In genomic region chr17:56602292-56603130, GRCh38 we compare ENCODE assay signal across 16 cellular contexts. TPM values are rescaled to one million over a fixed set of nuclear protein-coding genes. Genes with fewer than 3 reads are reported as not detected.
DNase-seq lines count a peak whose midpoint lies in the region; ATAC-seq and TF ChIP-seq lines count a peak whose summit lies in the region.
"Had no signal": no experiment of that assay in that cellular context is flagged by ENCODE, and none has a peak within 500 bp of the region (broad histone marks: within the 10 kb centered on the region; RNA-seq: fewer than 3 reads in every experiment).

No MANE protein-coding gene starts in this region.

- H3K36me3 ChIP-seq in adrenal gland (replicated peaks in 1 of 2): no peaks in the 10 kb centered on the region
- H3K36me3 ChIP-seq: vagina had no signal

- peak; percentile 40 for ATAC-seq in activated CD4-positive, alpha-beta T cell treated with anti-CD3 and anti-CD28 coated beads for 36 hours
- peak; percentile 44 to 64 for ATAC-seq in activated T-cell treated with anti-CD3 and anti-CD28 coated beads, Interleukin-2, amount 50 U/mL, for 72 hours (replicated peaks in 1 of 2)
- ATAC-seq: A549, HCT116 had no signal

- peak overlapping the region; percentile 26 for H3K27ac Mint-ChIP-seq in activated CD4-positive, alpha-beta T cell treated with anti-CD3 and anti-CD28 coated beads for 36 hours
- H3K27ac Mint-ChIP-seq in activated T-cell treated with anti-CD3 and anti-CD28 coated beads, Interleukin-2, amount 50 U/mL, for 72 hours: no peak overlapping the region
- H3K27ac Mint-ChIP-seq in type B pancreatic cell: no peak overlapping the region

- intact Hi-C loops in activated CD4-positive, alpha-beta T cell treated with anti-CD3 and anti-CD28 coated beads for 36 hours (cut with DNase I, micrococcal nuclease): no loop called here
- intact Hi-C loops in adrenal gland (cut with DNase I): no loop called here

- POLR2A ChIA-PET in activated CD4-positive, alpha-beta T cell treated with anti-CD3 and anti-CD28 coated beads for 36 hours (lab: Charles Lee): interaction anchor here (0.7 kb wide), 1 partner anchor 108 kb away, joined by 3 read pairs; no protein-coding TSS in a partner anchor

- H3K27ac ChIP-seq in adrenal gland: no peak overlapping the region
- H3K27ac ChIP-seq: A549, RWPE1, vagina had no signal

- 78 to 82% (median 80%) methylated on average over 8 of the region's 8 CpGs for WGBS in adrenal gland, 4 donors

- H3K4me1 Mint-ChIP-seq in activated CD4-positive, alpha-beta T cell treated with anti-CD3 and anti-CD28 coated beads for 36 hours: peaks cover 65% of the 10 kb centered on the region
- H3K4me1 Mint-ChIP-seq in activated T-cell treated with anti-CD3 and anti-CD28 coated beads, Interleukin-2, amount 50 U/mL, for 72 hours (ENCODE audit: low read depth): peaks cover 70% of the 10 kb centered on the region
- peaks cover 11% of the 10 kb centered on the region for H3K4me1 Mint-ChIP-seq in type B pancreatic cell (ENCODE audit: unreplicated experiment)

- TF ChIP-seq POLR2A in NB4 (IDR thresholded peaks at IDR 0.05; ENCODE audit: extremely low read depth, insufficient read length) (no peak), adrenal gland (IDR thresholded peaks at IDR 0.05) (no peak)

- H3K4me3 ChIP-seq in NB4 (ENCODE audit: low read depth, low read length) (peak overlapping the region; percentile 25), adrenal gland (no peak overlapping the region)
- H3K4me3 ChIP-seq: A549, vagina had no signal

- H3K27me3 ChIP-seq in adrenal gland: peaks cover 37% of the 10 kb centered on the region
- H3K27me3 ChIP-seq: vagina had no signal

- H3K36me3 Mint-ChIP-seq in activated CD4-positive, alpha-beta T cell treated with anti-CD3 and anti-CD28 coated beads for 36 hours (ENCODE audit: low read depth): no peaks in the 10 kb centered on the region
- no peaks in the 10 kb centered on the region for H3K36me3 Mint-ChIP-seq in activated T-cell treated with anti-CD3 and anti-CD28 coated beads, Interleukin-2, amount 50 U/mL, for 72 hours (ENCODE audit: insufficient read depth in 2 of 2)
- H3K36me3 Mint-ChIP-seq in type B pancreatic cell: no peaks in the 10 kb centered on the region

- CTCF ChIA-PET in activated CD4-positive, alpha-beta T cell treated with anti-CD3 and anti-CD28 coated beads for 36 hours (lab: Charles Lee): interaction anchor here (0.7 to 4.6 kb wide), 8 partner anchors 11 to 178 kb away, joined by 3 to 33 read pairs (median 4); partner anchors contain the start of gene NOG

- no peaks in the 10 kb centered on the region for H3K9me3 Mint-ChIP-seq in activated CD4-positive, alpha-beta T cell treated with anti-CD3 and anti-CD28 coated beads for 36 hours (ENCODE audit: low read depth)
- H3K9me3 Mint-ChIP-seq in activated T-cell treated with anti-CD3 and anti-CD28 coated beads, Interleukin-2, amount 50 U/mL, for 72 hours: no peaks in the 10 kb centered on the region
- peaks cover 5% of the 10 kb centered on the region for H3K9me3 Mint-ChIP-seq in type B pancreatic cell

- TF ChIP-seq CTCF in NB4 (IDR thresholded peaks at IDR 0.05; ENCODE audit: low read depth, low read length): no peak
- TF ChIP-seq CTCF in adrenal gland (IDR thresholded peaks at IDR 0.05): no peak
- no peak for TF ChIP-seq CTCF in type B pancreatic cell (conservative IDR thresholded peaks at IDR 0.05)

- peaks cover 7% of the 10 kb centered on the region for H3K27me3 Mint-ChIP-seq in activated CD4-positive, alpha-beta T cell treated with anti-CD3 and anti-CD28 coated beads for 36 hours
- H3K27me3 Mint-ChIP-seq in activated T-cell treated with anti-CD3 and anti-CD28 coated beads, Interleukin-2, amount 50 U/mL, for 72 hours (ENCODE audit: low read depth): no peaks in the 10 kb centered on the region
- H3K27me3 Mint-ChIP-seq in type B pancreatic cell: peaks cover 52% of the 10 kb centered on the region

- no peak overlapping the region for H3K4me3 Mint-ChIP-seq in activated CD4-positive, alpha-beta T cell treated with anti-CD3 and anti-CD28 coated beads for 36 hours
- peak overlapping the region; percentile 31 to 38 for H3K4me3 Mint-ChIP-seq in activated T-cell treated with anti-CD3 and anti-CD28 coated beads, Interleukin-2, amount 50 U/mL, for 72 hours
- H3K4me3 Mint-ChIP-seq in type B pancreatic cell: no peak overlapping the region

- H3K9me3 ChIP-seq in adrenal gland (replicated peaks in 1 of 3): no peaks in the 10 kb centered on the region
- H3K9me3 ChIP-seq: A549, vagina had no signal

- DNase-seq in activated CD4-positive, alpha-beta T cell treated with anti-CD3 and anti-CD28 coated beads for 36 hours: peak; percentile 39
- no peak for DNase-seq in activated CD4-positive, alpha-beta T cell treated with anti-CD3 and anti-CD28 coated beads for 1 hour
- DNase-seq in NB4 (ENCODE audit: low read depth) (peak; percentile 79), myocyte (ENCODE audit: low read depth) (peak; percentile 84), NCI-H524 treated with DMSO at 0.1 percent for 48 hours (lab: John Stamatoyannopoulos, UW) (no peak), adrenal gland (no peak), type B pancreatic cell (ENCODE audit: extremely low spot score, unreplicated experiment) (no peak)
- peak in 1 of 2 donors; percentile 24 for DNase-seq in activated T-cell treated with anti-CD3 and anti-CD28 coated beads, Interleukin-2, amount 50 U/mL, for 72 hours
- DNase-seq: hippocampal formation; NCI-H1436; NK-92 treated with Interleukin-12 subunit alpha and Interleukin-12 subunit beta, amount 100 ng/mL, for 24 hours had no signal

- H3K4me1 ChIP-seq in adrenal gland (replicated peaks in 1 of 2): peaks cover 0 to 5% of the 10 kb centered on the region in 2 donors

RNA-seq across cellular contexts. Expression of gene NOG, which starts 9.0 kb away (rescaled TPM):
- 1 to 10 TPM; 2.6 to 3.4 TPM for total RNA-seq in activated CD4-positive, alpha-beta T cell treated with anti-CD3 and anti-CD28 coated beads for 36 hours
- 1 to 10 TPM in 1 of 2 donors, under 1 TPM in 1; 0.91 to 1.7 TPM for total RNA-seq in activated T-cell treated with anti-CD3 and anti-CD28 coated beads, Interleukin-2, amount 50 U/mL, for 72 hours
- total RNA-seq in myocyte (62.4 and 63.9 TPM in 2 replicates), adrenal gland (under 1 TPM in 1 of 8 donors, not detected in 7; 0.14 TPM), type B pancreatic cell (ENCODE audit: low replicate concordance) (1.7 and 13.7 TPM in 2 replicates)
- polyA plus RNA-seq in myocyte (2012): 4.9 TPM
- polyA plus RNA-seq in adrenal gland: under 1 TPM in 2 of 3 donors, not detected in 1; 0.16 to 0.57 TPM
- total RNA-seq: T-helper 2 cell treated with Interferon-gamma antibody and Interleukin-4, amounts not matched to agents 100 ng/mL and 5 ng/mL, for 36 hours had no signal

Comparison
In these comparisons a context has a peak if more than half of its experiments do, and no peak if none do; other contexts are left out.
1. DNase-seq: peak in activated CD4-positive, alpha-beta T cell treated with anti-CD3 and anti-CD28 coated beads for 36 hours (single experiment), NB4 (single experiment) and myocyte (single experiment); none in activated CD4-positive, alpha-beta T cell treated with anti-CD3 and anti-CD28 coated beads for 1 hour (single experiment), NCI-H524 treated with DMSO at 0.1 percent for 48 hours (single experiment), adrenal gland (0 of 7) and type B pancreatic cell (single experiment).
2. H3K4me3 Mint-ChIP-seq: peak in activated T-cell treated with anti-CD3 and anti-CD28 coated beads, Interleukin-2, amount 50 U/mL, for 72 hours (2 of 2); none in activated CD4-positive, alpha-beta T cell treated with anti-CD3 and anti-CD28 coated beads for 36 hours (single experiment) and type B pancreatic cell (single experiment).